Comparison of ENCODE assay signal across 13 cellular contexts in genomic region chrX:154696328-154697045, GRCh38. TPM values are rescaled to one million over a fixed set of nuclear protein-coding genes. Genes with fewer than 3 reads are reported as not detected.
DNase-seq lines count a peak whose midpoint lies in the region; ATAC-seq and TF ChIP-seq lines count a peak whose summit lies in the region.
"Had no signal": no experiment of that assay in that cellular context is flagged by ENCODE, and none has a peak within 500 bp of the region (broad histone marks: within the 10 kb centered on the region; RNA-seq: fewer than 3 reads in every experiment).

No MANE protein-coding gene starts in this region.

- peak overlapping the region; percentile 46 for H3K4me2 ChIP-seq in GM23248 (ENCODE audit: unreplicated experiment)

- H3K4me1 ChIP-seq in GM23248 (ENCODE audit: insufficient read depth) (peaks cover 13% of the 10 kb centered on the region), adrenal gland (replicated peaks in 1 of 2) (peaks cover 0 to 5% of the 10 kb centered on the region in 2 donors)

- H3K27me3 ChIP-seq in GM23248 (replicated peaks; ENCODE audit: insufficient read depth) (no peaks in the 10 kb centered on the region), adrenal gland (no peaks in the 10 kb centered on the region)

- 0 to 33% methylated on average over 2 to 3 of the region's 3 CpGs for WGBS in GM23248 (ENCODE audit: low coverage in 1 of 2, low lambda C conversion rate in 2 of 2, missing lambda C conversion rate in 2 of 2), 2 experiments
- WGBS in adrenal gland, 4 donors: 39 to 58% (median 50%) methylated on average over 3 of the region's 3 CpGs

- H3K9me2 ChIP-seq in GM23248 (ENCODE audit: insufficient read depth): no peaks in the 10 kb centered on the region

- H3K9me3 ChIP-seq in GM23248 (ENCODE audit: low read depth): no peaks in the 10 kb centered on the region
- no peaks in the 10 kb centered on the region for H3K9me3 ChIP-seq in adrenal gland (replicated peaks in 1 of 3)

- H3K36me3 ChIP-seq in GM23248 (ENCODE audit: low read depth): no peaks in the 10 kb centered on the region
- no peaks in the 10 kb centered on the region for H3K36me3 ChIP-seq in adrenal gland (replicated peaks in 1 of 2)

- H2AFZ ChIP-seq in GM23248: peak overlapping the region; percentile 86

- 0 out of 2 replicates have a peak overlapping the region, but pooled peaks have one; percentile 18 for H3K4me3 ChIP-seq in GM23248
- H3K4me3 ChIP-seq in adrenal gland: no peak overlapping the region

- in situ Hi-C loops in GM23248 (cut with MboI): no loop called here

- H3K79me2 ChIP-seq in GM23248 (ENCODE audit: insufficient read depth): no peaks in the 10 kb centered on the region

- H3K27ac ChIP-seq in GM23248: peak overlapping the region; percentile 65
- peak overlapping the region in 1 of 5 donors; percentile 29 for H3K27ac ChIP-seq in adrenal gland

- DNase-seq in Ammon's horn (ENCODE audit: low spot score) (peak; percentile 29), GM23248 (peak; percentile 83), adrenal gland (peak in 4 of 7 donors; percentile 32 to 35 (median 34)), kidney glomerular epithelial cell (lab: John Stamatoyannopoulos, UW) (peak; percentile 33), cerebellum (ENCODE audit: low spot score) (no peak)
- DNase-seq: activated effector memory CD4-positive, alpha-beta T cell treated with Interleukin-2 at 50 U/mL for 16 hours; endodermal cell; islet precursor cell; NCI-H510A had no signal

- no peaks in the 10 kb centered on the region for H4K20me1 ChIP-seq in GM23248 (ENCODE audit: insufficient read depth)

- H3F3A ChIP-seq in GM23248 (ENCODE audit: insufficient read depth): peaks cover 14% of the 10 kb centered on the region

- 0 out of 2 replicates have a peak overlapping the region, but pooled peaks have one; percentile 36 for H3K9ac ChIP-seq in GM23248

- TF ChIP-seq CTCF in adrenal gland (IDR thresholded peaks at IDR 0.05): no peak

- no peak for TF ChIP-seq POLR2A in adrenal gland (IDR thresholded peaks at IDR 0.05)

- ATAC-seq in HG03097 (IDR thresholded peaks at IDR 0.05; ENCODE audit: low FRiP score, unreplicated experiment) (no peak), GM19328 (IDR thresholded peaks at IDR 0.05; ENCODE audit: unreplicated experiment) (no peak)

- intact Hi-C loops in adrenal gland (cut with DNase I): no loop called here

RNA-seq across cellular contexts. Expression of gene CTAG2, which starts 43.1 kb away (rescaled TPM):
- not detected in 2 replicates for total RNA-seq in GM23248 (2014; rRNA removed; shearing (Covaris generic))
- polyA plus RNA-seq in GM23248 (2016; fragmentation: Nextera tagmentation; extraction: Ambion mirVana) (not detected in 2 replicates), adrenal gland (1 to 10 TPM in 1 of 3 donors, under 1 TPM in 1, not detected in 1; 0.79 to 7.2 TPM)
- total RNA-seq in adrenal gland (1 to 10 TPM in 1 of 8 donors, not detected in 7; 5.5 TPM), cerebellum (not detected)
- total RNA-seq: endodermal cell; osteocyte; T-helper 1 cell treated with Interleukin-12 subunit alpha and Interleukin-12 subunit beta and Interleukin-4 antibody, amounts not matched to agents 30 ng/mL and 1 ng/mL, for 36 hours had no signal

RNA-seq across cellular contexts. Expression of gene GAB3, which starts 54.4 kb away (rescaled TPM):
- total RNA-seq in GM23248 (2014; rRNA removed; shearing (Covaris generic)): 0.25 and 0.76 TPM in 2 replicates
- polyA plus RNA-seq in GM23248 (2016; fragmentation: Nextera tagmentation; extraction: Ambion mirVana) (0.89 and 1.0 TPM in 2 replicates), adrenal gland (1 to 10 TPM; 2.6 to 8.2 (median 3.5) TPM)
- total RNA-seq in adrenal gland (10 to 100 TPM in 1 of 8 donors, 1 to 10 TPM in 7; 4.0 to 11.8 (median 5.7) TPM), cerebellum (2.1 TPM)
